ENCODE assay signal across 15 cellular contexts in the genomic region with DNA sequence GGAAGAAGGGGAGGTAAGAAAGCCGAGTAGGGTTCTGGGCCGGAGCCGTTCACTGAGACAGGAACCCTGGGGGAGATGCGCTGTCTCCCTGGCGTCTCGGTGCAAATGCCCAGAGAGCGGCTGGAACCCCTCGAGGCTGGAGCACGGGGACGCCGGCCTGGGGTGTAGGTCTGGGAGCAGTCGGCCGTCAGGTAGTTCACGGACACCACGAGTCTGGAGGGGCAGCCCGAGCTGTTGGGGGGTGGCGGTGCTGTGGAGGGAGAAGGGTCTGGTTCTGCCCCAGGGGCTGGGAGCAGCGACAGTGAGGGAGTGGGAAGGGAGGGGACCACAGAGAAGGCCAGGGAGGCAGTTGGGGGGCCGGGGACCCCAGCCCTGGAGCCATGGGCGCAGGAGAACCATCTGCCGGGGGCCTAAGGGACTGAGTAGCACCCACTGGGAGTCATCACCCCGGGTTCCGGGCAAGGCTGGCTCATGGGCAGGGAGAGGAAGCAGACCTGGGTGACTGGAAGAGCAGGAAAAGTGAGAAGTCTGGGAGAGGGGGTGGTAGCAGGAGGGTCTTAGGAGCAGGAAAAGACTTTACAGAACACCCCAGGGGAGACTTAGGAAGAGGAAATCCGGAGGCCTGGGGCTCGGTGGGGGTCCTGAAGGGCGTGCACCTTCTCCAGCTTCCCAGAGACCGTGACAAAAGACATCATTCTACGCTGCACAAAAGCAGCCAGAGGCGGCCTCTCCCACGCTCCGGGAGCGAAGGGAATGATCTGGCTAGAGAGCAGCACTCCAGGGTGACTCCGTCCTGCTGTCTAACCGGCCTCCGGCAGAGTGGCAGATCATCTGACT.
A peak's percentile ranks its signal among the peaks of the same experiment; 100 is the strongest.
DNase-seq lines count a peak whose midpoint lies in the region; ATAC-seq lines count a peak whose summit lies in the region.
"Had no signal": no experiment of that assay in that cellular context is flagged by ENCODE, and none has a peak within 500 bp of the region (broad histone marks: within the 10 kb centered on the region; RNA-seq: fewer than 3 reads in every experiment).

No MANE protein-coding gene starts in this region.

- DNase-seq in H7 (peak; percentile 76), astrocyte of the hippocampus (ENCODE audit: low read depth, low spot score) (peak; percentile 43), posterior vena cava (ENCODE audit: low spot score) (peak; percentile 59), SKM-1 treated with dmso at 0.1 percent for 144 hours (lab: John Stamatoyannopoulos, UW; ENCODE audit: unreplicated experiment) (no peak), NCI-H526 treated with DMSO at 0.1 percent for 48 hours (lab: John Stamatoyannopoulos, UW) (no peak), SJCRH30 (no peak)
- DNase-seq: activated CD4-positive, CD25-positive, alpha-beta regulatory T cell; activated T-cell treated with anti-CD3 and anti-CD28 coated beads, Interleukin-2, amount 50 U/mL, for 48 hours; C1 segment of cervical spinal cord; NCI-H187; NK-92 treated with Interleukin-12 subunit alpha and Interleukin-12 subunit beta, amount 100 ng/mL, for 24 hours; SW 1271 had no signal

- H3K4me1 ChIP-seq in SJCRH30 = no peaks in the 10 kb centered on the region

- H3K27me3 ChIP-seq in H7 (ENCODE audit: control insufficient read depth, insufficient read depth, low read length) (peaks cover 19% of the 10 kb centered on the region), SJCRH30 (no peaks in the 10 kb centered on the region)

- no peak overlapping the region for H3K27ac ChIP-seq in SJCRH30

- intact Hi-C loops in posterior vena cava (cut with DNase I) = no loop called here

- no peak for ATAC-seq in GM18868 (IDR thresholded peaks at IDR 0.05; ENCODE audit: unreplicated experiment)
- ATAC-seq: K562 had no signal

- H3K9me3 ChIP-seq in SJCRH30 (replicated peaks) = no peaks in the 10 kb centered on the region

- no peaks in the 10 kb centered on the region for H3K36me3 ChIP-seq in H7 (replicated peaks; ENCODE audit: control insufficient read depth, insufficient read depth, low read length)
- H3K36me3 ChIP-seq in SJCRH30 = no peaks in the 10 kb centered on the region

- peak overlapping the region; percentile 55 for H3K4me3 ChIP-seq in H7 (ENCODE audit: insufficient read depth, low read depth, low read length)
- H3K4me3 ChIP-seq in iPS-11a (ENCODE audit: low read depth, low read length) = peak overlapping the region; percentile 43
- no peak overlapping the region for H3K4me3 ChIP-seq in SJCRH30
- H3K4me3 ChIP-seq: K562 had no signal

Comparison
In these comparisons a context has a peak if more than half of its experiments do, and no peak if none do; other contexts are left out.
1. DNase-seq: peak in H7 (single experiment), astrocyte of the hippocampus (single experiment) and posterior vena cava (single experiment); none in SKM-1 treated with dmso at 0.1 percent for 144 hours (single experiment), NCI-H526 treated with DMSO at 0.1 percent for 48 hours (single experiment) and SJCRH30 (0 of 2).